ENCODE assay signal across 2 cellular contexts in genomic region chr17:82087961-82088837, GRCh38.
TF ChIP-seq lines count a peak whose summit lies in the region.

No MANE protein-coding gene starts in this region.

TF ChIP-seq in HEK293, 187 proteins besides CTCF, POLR2A, EP300 and RAD21:
- TF ChIP-seq ZNF488 (tag by site-specific recombination; IDR thresholded peaks at IDR 0.05), result no peak
- peak; percentile 54 for TF ChIP-seq SCRT2 (tag by site-specific recombination; IDR thresholded peaks at IDR 0.05)

TF ChIP-seq in GM12878, 131 proteins besides CTCF, POLR2A, EP300 and RAD21:
- TF ChIP-seq DPF2 (IDR thresholded peaks at IDR 0.05) (no peak), TARDBP (IDR thresholded peaks at IDR 0.05; ENCODE audit: borderline replicate concordance) (no peak), SUPT20H (IDR thresholded peaks at IDR 0.05; ENCODE audit: borderline replicate concordance, control insufficient read depth, low read depth, low read length) (no peak), POLR2AphosphoS5 (IDR thresholded peaks at IDR 0.05; ENCODE audit: low read length) (no peak)
TF ChIP-seq in GM12878: peak in this region for 0.
